Comparison of ENCODE assay signal across 24 cellular contexts in the genomic region with DNA sequence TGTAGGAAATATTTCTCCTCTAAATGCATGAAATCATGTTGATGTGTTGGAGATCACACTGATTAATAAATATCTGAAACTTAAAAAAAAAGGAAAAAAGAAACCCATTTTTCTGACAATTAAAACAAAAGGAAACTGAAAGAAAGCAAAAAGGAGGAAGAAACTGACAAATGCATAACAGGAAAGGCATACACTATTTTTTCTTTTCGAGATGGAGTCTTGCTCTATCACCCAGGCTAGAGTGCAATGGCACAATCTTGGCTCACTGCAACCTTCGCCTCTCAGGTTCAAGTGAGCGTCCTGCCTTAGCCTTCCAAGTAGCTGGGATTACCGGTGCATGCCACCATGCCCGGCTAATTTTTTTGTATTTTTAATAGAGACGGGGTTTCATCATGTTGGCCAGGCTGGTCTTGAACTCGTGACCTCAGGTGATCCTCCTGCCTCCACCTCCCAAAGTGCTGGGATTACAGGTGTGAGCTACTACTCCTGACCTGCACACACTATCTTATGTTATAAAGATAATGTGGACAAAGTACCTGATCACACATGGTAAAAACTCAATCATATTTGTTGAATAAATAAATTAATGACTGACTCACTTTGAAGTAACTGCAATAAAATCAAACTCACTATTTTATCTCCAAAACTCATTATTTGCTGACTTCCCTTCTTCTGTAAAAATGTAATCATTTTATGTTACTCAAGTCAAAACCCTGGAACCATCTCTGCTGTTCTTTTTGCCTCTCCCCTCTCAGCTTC.
"Had no signal": no experiment of that assay in that cellular context is flagged by ENCODE, and none has a peak within 500 bp of the region (broad histone marks: within the 10 kb centered on the region; RNA-seq: fewer than 3 reads in every experiment).

No MANE protein-coding gene starts in this region.

- H3K9me3 ChIP-seq: adrenal gland, ascending aorta, lower lobe of right lung, pancreas, psoas muscle, right atrium auricular region, stomach, transverse colon had no signal

- ATAC-seq: activated naive CD4-positive, alpha-beta T cell treated with anti-CD3 and anti-CD28 coated beads, Interleukin-2, amount 50 U/mL, for 72 hours; activated T-helper 17 cell treated with anti-CD3 and anti-CD28 coated beads, Interleukin-2, amount 50 U/mL, for 72 hours; foreskin keratinocyte; lower lobe of right lung; naive thymus-derived CD8-positive, alpha-beta T cell; pancreas; psoas muscle had no signal

- H3K27me3 ChIP-seq: adrenal gland, ascending aorta, brain microvascular endothelial cell, foreskin keratinocyte, pancreas, right atrium auricular region, transverse colon had no signal

- H3K4me3 Mint-ChIP-seq: activated T-cell treated with anti-CD3 and anti-CD28 coated beads, Interleukin-2, amount 50 U/mL, for 24 hours; activated T-helper 17 cell treated with anti-CD3 and anti-CD28 coated beads, Interleukin-2, amount 50 U/mL, for 72 hours; T-helper 2 cell treated with Interferon-gamma antibody and Interleukin-4, amounts not matched to agents 5 μg/mL and 100 μg/mL, for 36 hours had no signal

- H3K4me3 ChIP-seq: adrenal gland, ascending aorta, lower lobe of right lung, pancreas, psoas muscle, right atrium auricular region, stomach, transverse colon had no signal

- H3K36me3 Mint-ChIP-seq: activated naive CD4-positive, alpha-beta T cell treated with anti-CD3 and anti-CD28 coated beads, Interleukin-2, amount 50 U/mL, for 72 hours had no signal

- H3K4me1 Mint-ChIP-seq: activated T-helper 17 cell treated with anti-CD3 and anti-CD28 coated beads, Interleukin-2, amount 50 U/mL, for 72 hours had no signal

- H3K9me3 Mint-ChIP-seq: activated naive CD4-positive, alpha-beta T cell treated with anti-CD3 and anti-CD28 coated beads, Interleukin-2, amount 50 U/mL, for 72 hours; activated T-cell treated with anti-CD3 and anti-CD28 coated beads, Interleukin-2, amount 50 U/mL, for 24 hours; activated T-helper 17 cell treated with anti-CD3 and anti-CD28 coated beads, Interleukin-2, amount 50 U/mL, for 72 hours; T-helper 2 cell treated with Interferon-gamma antibody and Interleukin-4, amounts not matched to agents 5 μg/mL and 100 μg/mL, for 36 hours had no signal

- H3K4me1 ChIP-seq: adrenal gland, ascending aorta, foreskin keratinocyte, lower lobe of right lung, pancreas, psoas muscle, right atrium auricular region, stomach, transverse colon had no signal

- H3K27ac ChIP-seq: adrenal gland, ascending aorta, brain microvascular endothelial cell, foreskin keratinocyte, lower lobe of right lung, pancreas, psoas muscle, right atrium auricular region, stomach, transverse colon had no signal

- H3K27ac Mint-ChIP-seq: activated naive CD4-positive, alpha-beta T cell treated with anti-CD3 and anti-CD28 coated beads, Interleukin-2, amount 50 U/mL, for 72 hours; activated T-cell treated with anti-CD3 and anti-CD28 coated beads, Interleukin-2, amount 50 U/mL, for 24 hours; activated T-helper 17 cell treated with anti-CD3 and anti-CD28 coated beads, Interleukin-2, amount 50 U/mL, for 72 hours; T-helper 2 cell treated with Interferon-gamma antibody and Interleukin-4, amounts not matched to agents 5 μg/mL and 100 μg/mL, for 36 hours had no signal

- H3K36me3 ChIP-seq: adrenal gland, ascending aorta, brain microvascular endothelial cell, lower lobe of right lung, pancreas, right atrium auricular region, stomach, transverse colon had no signal

- DNase-seq: activated CD4-positive, alpha-beta T cell treated with anti-CD3 and anti-CD28 coated beads, Interleukin-2, amount 50 U/mL, for 4 hours; activated CD8-positive, alpha-beta memory T cell treated with anti-CD3 and anti-CD28 coated beads for 24 hours; activated CD8-positive, alpha-beta memory T cell treated with anti-CD3 and anti-CD28 coated beads, Interleukin-2, amount 50 U/mL, for 4 hours; activated T-cell treated with anti-CD3 and anti-CD28 coated beads, Interleukin-2, amount 50 U/mL, for 24 hours; adrenal gland; brain microvascular endothelial cell; caudate nucleus; dermis blood vessel endothelial cell; effector CD8-positive, alpha-beta T cell; erythroblast; foreskin keratinocyte; kidney; lower lobe of right lung; naive thymus-derived CD8-positive, alpha-beta T cell; pancreas; psoas muscle; stimulated activated CD4-positive, alpha-beta T cell treated with anti-CD3 and anti-CD28 coated beads, Interleukin-4, amount 100 ng/mL, for 24 hours; stomach; transverse colon had no signal
